29 cellular contexts compared by ENCODE assay signal in genomic region chr3:150054635-150055034, GRCh38.
DNase-seq lines count a peak whose midpoint lies in the region; ATAC-seq and TF ChIP-seq lines count a peak whose summit lies in the region.
"Had no signal": no experiment of that assay in that cellular context is flagged by ENCODE, and none has a peak within 500 bp of the region (broad histone marks: within the 10 kb centered on the region; RNA-seq: fewer than 3 reads in every experiment).

No MANE protein-coding gene starts in this region.

- ATAC-seq in body of pancreas (no peak), lung (ENCODE audit: insufficient read depth, low FRiP score) (no peak), GM21619 (IDR thresholded peaks at IDR 0.05; ENCODE audit: unreplicated experiment) (no peak)
- ATAC-seq: A549; CD8-positive, alpha-beta T cell had no signal

- WGBS in body of pancreas, 2 donors = 100% methylated on average over 2 of the region's 2 CpGs
- WGBS in esophagus muscularis mucosa = 100% methylated on average over 2 of the region's 2 CpGs
- WGBS in lung, 2 donors = 89 to 90% methylated on average over 2 of the region's 2 CpGs

- H3K9me3 ChIP-seq in body of pancreas (no peaks in the 10 kb centered on the region), esophagus muscularis mucosa (no peaks in the 10 kb centered on the region), lung (ENCODE audit: control insufficient read depth in 2 of 2, insufficient read depth in 1 of 2, low read length in 1 of 2) (no peaks in the 10 kb centered on the region)
- H3K9me3 ChIP-seq: A549, BE2C, BLaER1, Caco-2 had no signal

- H3K4me3 Mint-ChIP-seq in activated T-cell treated with anti-CD3 and anti-CD28 coated beads, Interleukin-2, amount 50 U/mL, for 24 hours = no peak overlapping the region
- H3K4me3 Mint-ChIP-seq: B cell; CD14-positive monocyte; CD4-positive, alpha-beta memory T cell; CD4-positive, alpha-beta T cell; CD4-positive, CD25-positive, alpha-beta regulatory T cell; CD8-positive, alpha-beta memory T cell; CD8-positive, alpha-beta T cell had no signal

- DNase-seq in body of pancreas (no peak), esophagus muscularis mucosa (ENCODE audit: extremely low spot score) (peak; percentile 55), lung (ENCODE audit: low spot score) (peak; percentile 14), COR-L47 (lab: John Stamatoyannopoulos, UW) (no peak)
- no peak for DNase-seq in activated T-cell treated with anti-CD3 and anti-CD28 coated beads, Interleukin-2, amount 50 U/mL, for 24 hours
- DNase-seq: 8988T; ACHN; AML-193; BE2C; C1 segment of cervical spinal cord; Caco-2; Calu3; CD4-positive, alpha-beta memory T cell; CD4-positive, alpha-beta T cell; CD4-positive, CD25-positive, alpha-beta regulatory T cell; CD8-positive, alpha-beta memory T cell; CD8-positive, alpha-beta T cell; DMS 273 treated with DMSO at 0.1 percent for 48 hours; DMS153; DND-41; EL had no signal

- TF ChIP-seq EP300 in esophagus muscularis mucosa (IDR thresholded peaks at IDR 0.05) = no peak

- H3K36me3 ChIP-seq in body of pancreas (replicated peaks in 1 of 2; ENCODE audit: insufficient read depth in 1 of 2, low read depth in 2 of 2) (no peaks in the 10 kb centered on the region), esophagus muscularis mucosa (no peaks in the 10 kb centered on the region), lung (ENCODE audit: control insufficient read depth in 2 of 2, insufficient read depth in 2 of 2, low read length in 2 of 2) (no peaks in the 10 kb centered on the region)
- H3K36me3 ChIP-seq: BE2C; BLaER1; BLaER1 treated with 17β-estradiol and CSF1 and Interleukin-3, amounts not matched to agents 10 nM and 100 nM had no signal

- no peaks in the 10 kb centered on the region for H3K27me3 ChIP-seq in body of pancreas
- H3K27me3 ChIP-seq in esophagus muscularis mucosa = no peaks in the 10 kb centered on the region
- H3K27me3 ChIP-seq in lung (ENCODE audit: control insufficient read depth, insufficient read depth) = no peaks in the 10 kb centered on the region
- H3K27me3 ChIP-seq: BE2C; BLaER1; BLaER1 treated with 17β-estradiol and CSF1 and Interleukin-3, amounts not matched to agents 10 nM and 100 nM had no signal

- H3K27me3 Mint-ChIP-seq in activated T-cell treated with anti-CD3 and anti-CD28 coated beads, Interleukin-2, amount 50 U/mL, for 24 hours = peaks cover 38% of the 10 kb centered on the region
- H3K27me3 Mint-ChIP-seq: CD4-positive, CD25-positive, alpha-beta regulatory T cell had no signal

- no peak overlapping the region for H3K27ac Mint-ChIP-seq in activated T-cell treated with anti-CD3 and anti-CD28 coated beads, Interleukin-2, amount 50 U/mL, for 24 hours
- H3K27ac Mint-ChIP-seq: B cell; CD4-positive, alpha-beta memory T cell; CD4-positive, alpha-beta T cell; CD4-positive, CD25-positive, alpha-beta regulatory T cell; CD8-positive, alpha-beta memory T cell; CD8-positive, alpha-beta T cell had no signal

- TF ChIP-seq POLR2A in body of pancreas (IDR thresholded peaks at IDR 0.05) (no peak), esophagus muscularis mucosa (IDR thresholded peaks at IDR 0.05; ENCODE audit: low read depth) (no peak)

- H3K9me3 Mint-ChIP-seq in activated T-cell treated with anti-CD3 and anti-CD28 coated beads, Interleukin-2, amount 50 U/mL, for 24 hours = no peaks in the 10 kb centered on the region
- H3K9me3 Mint-ChIP-seq: CD4-positive, alpha-beta memory T cell; CD4-positive, alpha-beta T cell; CD4-positive, CD25-positive, alpha-beta regulatory T cell; CD8-positive, alpha-beta memory T cell; CD8-positive, alpha-beta T cell had no signal

- TF ChIP-seq CTCF in body of pancreas (IDR thresholded peaks at IDR 0.05) (no peak), esophagus muscularis mucosa (IDR thresholded peaks at IDR 0.05) (no peak), lung (IDR thresholded peaks at IDR 0.05; ENCODE audit: control extremely low read depth, extremely low read depth) (no peak)

- H3K4me1 Mint-ChIP-seq in activated T-cell treated with anti-CD3 and anti-CD28 coated beads, Interleukin-2, amount 50 U/mL, for 24 hours (ENCODE audit: low read depth) = no peaks in the 10 kb centered on the region
- H3K4me1 Mint-ChIP-seq: B cell; CD14-positive monocyte; CD4-positive, alpha-beta memory T cell; CD4-positive, CD25-positive, alpha-beta regulatory T cell; CD8-positive, alpha-beta memory T cell had no signal

- H3K4me3 ChIP-seq in body of pancreas (no peak overlapping the region), esophagus muscularis mucosa (no peak overlapping the region), lung (no peak overlapping the region)
- H3K4me3 ChIP-seq: A549; BLaER1; BLaER1 treated with 17β-estradiol and CSF1 and Interleukin-3, amounts not matched to agents 10 nM and 100 nM had no signal

- H3K4me1 ChIP-seq in body of pancreas (peaks cover 15% of the 10 kb centered on the region), esophagus muscularis mucosa (no peaks in the 10 kb centered on the region), lung (ENCODE audit: control insufficient read depth in 2 of 2, insufficient read depth in 2 of 2, low read length in 2 of 2) (no peaks in the 10 kb centered on the region)
- H3K4me1 ChIP-seq: A549, BE2C, Caco-2 had no signal

- intact Hi-C loops in body of pancreas (cut with DNase I) = no loop called here
- intact Hi-C loops in esophagus muscularis mucosa (cut with DNase I) = no loop called here

- no peaks in the 10 kb centered on the region for H3K36me3 Mint-ChIP-seq in activated T-cell treated with anti-CD3 and anti-CD28 coated beads, Interleukin-2, amount 50 U/mL, for 24 hours (ENCODE audit: low read depth)
- H3K36me3 Mint-ChIP-seq: CD14-positive monocyte; CD4-positive, alpha-beta memory T cell; CD4-positive, CD25-positive, alpha-beta regulatory T cell; CD8-positive, alpha-beta memory T cell; CD8-positive, alpha-beta T cell had no signal

- peak overlapping the region; percentile 20 to 58 (median 50) for H3K27ac ChIP-seq in body of pancreas
- H3K27ac ChIP-seq in esophagus muscularis mucosa (replicated peaks in 1 of 4) = no peak overlapping the region
- H3K27ac ChIP-seq in lung (ENCODE audit: low read depth in 1 of 2, low read length in 1 of 2) = no peak overlapping the region
- H3K27ac ChIP-seq: 22Rv1; A549; BLaER1; BLaER1 treated with 17β-estradiol and CSF1 and Interleukin-3, amounts not matched to agents 10 nM and 100 nM; C4-2B had no signal

Comparison
In these comparisons a context has a peak if more than half of its experiments do, and no peak if none do; other contexts are left out.
1. DNase-seq: peak in esophagus muscularis mucosa (single experiment) and lung (single experiment); none in body of pancreas (0 of 4), activated T-cell treated with anti-CD3 and anti-CD28 coated beads, Interleukin-2, amount 50 U/mL, for 24 hours (single experiment) and COR-L47 (single experiment).
2. H3K27ac ChIP-seq: peak in body of pancreas (4 of 4); none in esophagus muscularis mucosa (0 of 4) and lung (0 of 2).